In the genomic region with DNA sequence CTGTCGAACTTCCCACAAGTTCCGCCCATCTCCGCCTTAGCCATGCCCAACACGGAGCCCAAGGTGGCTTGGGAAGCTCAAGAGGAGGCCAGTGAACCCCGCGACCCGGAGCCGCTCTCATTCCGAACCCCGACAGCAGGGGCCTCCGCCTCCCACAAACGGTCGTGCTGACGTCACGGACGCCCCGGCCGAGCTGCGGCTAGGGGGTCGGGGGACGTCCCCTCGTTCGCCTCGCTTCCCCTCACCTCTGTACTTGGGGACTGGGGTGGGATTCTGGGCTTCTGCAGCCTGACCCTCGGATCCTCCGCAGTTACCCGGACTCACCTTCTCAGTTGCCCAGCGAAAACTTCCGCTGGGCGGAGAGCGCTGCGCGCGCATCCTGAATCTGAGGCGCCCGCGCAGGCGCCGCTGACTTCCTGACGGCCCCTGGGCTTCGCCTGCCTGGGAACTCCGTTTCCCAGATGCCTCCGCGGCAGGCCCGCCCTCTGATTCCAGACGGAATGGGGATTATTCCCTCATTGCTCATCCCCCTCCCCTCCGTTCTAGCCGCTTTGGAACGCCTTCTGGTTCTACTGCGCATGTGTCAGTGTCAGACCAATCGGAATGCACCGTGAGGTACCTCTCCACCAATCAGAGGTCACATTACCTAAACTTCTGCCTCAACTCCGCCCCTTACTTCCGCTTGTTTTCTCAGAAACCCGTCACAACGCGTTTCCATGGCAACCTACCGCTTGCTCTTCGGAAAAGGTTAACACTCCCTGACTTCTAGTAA, we compare ENCODE assay signal across 8 cellular contexts. TPM values are rescaled to one million over a fixed set of nuclear protein-coding genes. Genes with fewer than 3 reads are reported as not detected.
DNase-seq lines count a peak whose midpoint lies in the region; ATAC-seq, FAIRE-seq and TF ChIP-seq lines count a peak whose summit lies in the region.

TSS of gene VRK3 (minus strand) at position 351 of the 772 bp plus-strand sequence. CDS start 9,210 bp downstream, outside the sequence.

- no peaks in the 10 kb centered on the region for H4K20me1 ChIP-seq in HepG2 (ENCODE audit: insufficient read depth, low read length)

- H3K36me3 ChIP-seq in HepG2 (replicated peaks in 1 of 2; ENCODE audit: control insufficient read depth in 1 of 2, insufficient read depth in 2 of 2, low read length in 2 of 2) = peaks cover 2 to 4% of the 10 kb centered on the region in 2 experiments; a peak in 3 of 5 replicates

- peak; percentile 83 for ATAC-seq in CD4-positive, alpha-beta T cell (ENCODE audit: poor library complexity)
- ATAC-seq in GM19438 (IDR thresholded peaks at IDR 0.05; ENCODE audit: low read depth, unreplicated experiment) = peak; percentile 87
- peak; percentile 67 for ATAC-seq in HG03575 (IDR thresholded peaks at IDR 0.05; ENCODE audit: extremely low read depth, insufficient number of reproducible peaks, low FRiP score, unreplicated experiment)
- ATAC-seq in HepG2 = peak; percentile 85

- in situ Hi-C loops in HepG2 (cut with HindIII; ENCODE audit: extremely low pct_ligation_motif_present, low pct_unique_long_range_greater_than_20kb) = no loop called here

- peaks cover 48% of the 10 kb centered on the region for H3K79me2 ChIP-seq in HepG2 (ENCODE audit: insufficient read depth, low read length)

- H3K27me3 Mint-ChIP-seq in CD4-positive, alpha-beta T cell = no peaks in the 10 kb centered on the region
- H3K27me3 Mint-ChIP-seq in activated CD4-positive, alpha-beta memory T cell treated with anti-CD3 and anti-CD28 coated beads for 36 hours = peaks cover 3% of the 10 kb centered on the region

- peak within 1 kb of the TSS; percentile 83 for H3K9ac ChIP-seq in HepG2 (ENCODE audit: insufficient read depth, low read depth, low read length)

- CTCF ChIA-PET in CD4-positive, alpha-beta T cell (lab: Charles Lee) = interaction anchor here (1.0 to 1.1 kb wide), 2 partner anchors 111 to 308 kb away, joined by 3 to 4 read pairs; no protein-coding TSS in a partner anchor
- CTCF ChIA-PET in activated CD4-positive, alpha-beta memory T cell treated with anti-CD3 and anti-CD28 coated beads for 36 hours (lab: Charles Lee) = interaction anchor here (0.7 to 1.2 kb wide), 5 partner anchors 21 to 310 kb away, joined by 3 to 6 read pairs (median 3); partner anchors contain the start of genes ATF5 and NUP62
- CTCF ChIA-PET in HepG2 (lab: Yijun Ruan, JAX; ENCODE audit: low intra/inter-chr PET ratio, low total read pairs) = no interaction called here

- intact Hi-C loops in CD4-positive, alpha-beta T cell (cut with DNase I, micrococcal nuclease) = loop anchor here (1.0 to 10.0 kb wide), 5 partner anchors 26 to 1080 kb away; partner anchors contain the start of genes ATF5 (in 1 of the 2), CTU1 (in 1 of the 2), KCNC3 (in 1 of the 2) and NUP62 (in 1 of the 2)
- intact Hi-C loops in activated CD4-positive, alpha-beta memory T cell treated with anti-CD3 and anti-CD28 coated beads for 36 hours (cut with micrococcal nuclease) = loop anchor here (1.0 to 10.0 kb wide), 8 partner anchors 21 to 572 kb away; partner anchors contain the start of genes ALDH16A1, ATF5, JOSD2 and KCNC3
- intact Hi-C loops in HepG2 (cut with micrococcal nuclease; ENCODE audit: unreplicated experiment) = no loop called here

- peak within 1 kb of the TSS; percentile 94 for H3K27ac Mint-ChIP-seq in CD4-positive, alpha-beta T cell
- peak within 1 kb of the TSS; percentile 98 for H3K27ac Mint-ChIP-seq in activated CD4-positive, alpha-beta memory T cell treated with anti-CD3 and anti-CD28 coated beads for 36 hours

- BruUV-seq in HepG2 (replicated peaks; lab: Mats Ljungman, UMichigan) = no TSS peak

- FAIRE-seq in HepG2 (lab: Jason Lieb, UNC) = peak; percentile 95

- TF ChIP-seq POLR2A in HepG2 (IDR thresholded peaks at IDR 0.05; ENCODE audit: insufficient read depth in 1 of 2, low read depth in 2 of 2, low read length in 2 of 2) = peak; percentile 58 to 87; a peak in 3 of 4 replicates

- H3K27me3 ChIP-seq in CD4-positive, alpha-beta T cell (ENCODE audit: control insufficient read depth, insufficient read depth, low read length) = no peaks in the 10 kb centered on the region
- no peaks in the 10 kb centered on the region; a peak in 1 of 5 replicates for H3K27me3 ChIP-seq in HepG2 (ENCODE audit: control insufficient read depth in 1 of 2, insufficient read depth in 2 of 2, low read length in 2 of 2)

- no peaks in the 10 kb centered on the region for H3K9me3 Mint-ChIP-seq in CD4-positive, alpha-beta T cell
- peaks cover 7% of the 10 kb centered on the region for H3K9me3 Mint-ChIP-seq in activated CD4-positive, alpha-beta memory T cell treated with anti-CD3 and anti-CD28 coated beads for 36 hours

- no peaks in the 10 kb centered on the region for H3K9me3 ChIP-seq in CD4-positive, alpha-beta T cell (ENCODE audit: control insufficient read depth, low read length)
- no peaks in the 10 kb centered on the region for H3K9me3 ChIP-seq in HepG2 (ENCODE audit: low read length)

- peaks cover 59% of the 10 kb centered on the region for H3K4me1 Mint-ChIP-seq in CD4-positive, alpha-beta T cell (ENCODE audit: low read depth)
- peaks cover 49% of the 10 kb centered on the region for H3K4me1 Mint-ChIP-seq in activated CD4-positive, alpha-beta memory T cell treated with anti-CD3 and anti-CD28 coated beads for 36 hours (ENCODE audit: low read depth)

- peak; percentile 95 to 100 (median 98) for DNase-seq in CD4-positive, alpha-beta T cell
- DNase-seq in NCI-H82 treated with DMSO at 0.1 percent for 48 hours (lab: John Stamatoyannopoulos, UW; ENCODE audit: unreplicated experiment) = peak; percentile 100
- DNase-seq in activated CD4-positive, alpha-beta memory T cell treated with anti-CD3 and anti-CD28 coated beads for 36 hours = peak; percentile 99
- DNase-seq in dermis microvascular lymphatic vessel endothelial cell (ENCODE audit: low read depth in 2 of 2) = peak; percentile 100
- DNase-seq in HepG2 (ENCODE audit: low spot score) = peak; percentile 100
- DNase-seq in stimulated activated CD4-positive, alpha-beta T cell treated with anti-CD3 and anti-CD28 coated beads, Interleukin-4, amount 100 ng/mL, for 1 hour = peak; percentile 95

- 0 out of 2 replicates have a peak, but pooled peaks have one; percentile 25 for TF ChIP-seq RAD21 in HepG2 (CRISPR knock-in tag; IDR thresholded peaks at IDR 0.05)

- TF ChIP-seq CTCF in CD4-positive, alpha-beta T cell (IDR thresholded peaks at IDR 0.05) = no peak
- TF ChIP-seq CTCF in HepG2 (CRISPR knock-in tag; IDR thresholded peaks at IDR 0.05) = peak; percentile 17; the same call in 1 of the 2 replicates

- peaks cover 35% of the 10 kb centered on the region for H3K36me3 Mint-ChIP-seq in CD4-positive, alpha-beta T cell (ENCODE audit: low read depth)
- H3K36me3 Mint-ChIP-seq in activated CD4-positive, alpha-beta memory T cell treated with anti-CD3 and anti-CD28 coated beads for 36 hours = peaks cover 20% of the 10 kb centered on the region

- peak within 1 kb of the TSS; percentile 96 for H3K27ac ChIP-seq in CD4-positive, alpha-beta T cell (ENCODE audit: low read depth, low read length)
- H3K27ac ChIP-seq in HepG2 (ENCODE audit: extremely low read length, insufficient read depth, low read length) = peak within 1 kb of the TSS; percentile 71

- WGBS in HepG2 (ENCODE audit: low lambda C conversion rate) = under 1% methylated on average over 18 of the region's 59 CpGs

- peak within 1 kb of the TSS; percentile 87 for H3K4me3 Mint-ChIP-seq in CD4-positive, alpha-beta T cell
- peak within 1 kb of the TSS; percentile 89 for H3K4me3 Mint-ChIP-seq in activated CD4-positive, alpha-beta memory T cell treated with anti-CD3 and anti-CD28 coated beads for 36 hours

- POLR2A ChIA-PET in CD4-positive, alpha-beta T cell (lab: Charles Lee) = interaction anchor here (0.8 to 2.5 kb wide), 7 partner anchors 26 to 1032 kb away, joined by 3 to 13 read pairs (median 4); partner anchors contain the start of genes AKT1S1, ATF5, GYS1 and NUP62
- POLR2A ChIA-PET in activated CD4-positive, alpha-beta memory T cell treated with anti-CD3 and anti-CD28 coated beads for 36 hours (lab: Charles Lee) = interaction anchor here (1.9 kb wide), 1 partner anchor 96 kb away, joined by 9 read pairs; the partner anchor contains the start of genes ATF5 and NUP62
- POLR2A ChIA-PET in HepG2 (lab: Yijun Ruan, JAX) = interaction anchor here (1.0 to 1.6 kb wide), 4 partner anchors 15 to 156 kb away, joined by 3 to 8 read pairs (median 4); partner anchors contain the start of genes AKT1S1, ATF5, NUP62 and TBC1D17

- TF ChIP-seq EP300 in HepG2 (IDR thresholded peaks at IDR 0.05; ENCODE audit: low read depth in 2 of 2, low read length in 2 of 2) (no peak), HepG2 (CRISPR knock-in tag; IDR thresholded peaks at IDR 0.05; ENCODE audit: borderline replicate concordance) (no peak)

- peak within 1 kb of the TSS; percentile 60 for H2AFZ ChIP-seq in HepG2 (ENCODE audit: low read length)

- H3K4me2 ChIP-seq in HepG2 (ENCODE audit: low read depth, low read length) = peak within 1 kb of the TSS; percentile 97

- H3K4me3 ChIP-seq in HepG2 (replicated peaks in 1 of 3; ENCODE audit: insufficient read depth in 1 of 3, low read depth in 2 of 3, low read length in 3 of 3) = peak within 1 kb of the TSS; percentile 70 to 92 (median 88)

- peaks cover 61% of the 10 kb centered on the region for H3K4me1 ChIP-seq in HepG2 (ENCODE audit: insufficient read depth, low read length)

RNA-seq across cellular contexts. Expression of gene VRK3, which starts in this region (rescaled TPM):
- total RNA-seq in CD4-positive, alpha-beta T cell = 10 to 100 TPM; 65.1 to 65.4 TPM
- total RNA-seq in activated CD4-positive, alpha-beta memory T cell treated with anti-CD3 and anti-CD28 coated beads for 36 hours = 10 to 100 TPM; 54.4 to 55.8 TPM
- total RNA-seq in dermis microvascular lymphatic vessel endothelial cell (15.0 and 19.1 TPM in 2 replicates), HepG2 (2016; rRNA removed; fragmentation: Illumina TruSeq; extraction: Trizol) (25.6 and 28.3 TPM in 2 replicates)
- 10.4 and 11.6 TPM in 2 replicates for total RNA-seq in HepG2 (2016; cell fraction: cytosol; rRNA removed; fragmentation: Illumina TruSeq; extraction: Trizol; ENCODE audit: low read depth)
- 22.9 and 27.1 TPM in 2 replicates for total RNA-seq in HepG2 (2016; cell fraction: insoluble cytoplasmic fraction; rRNA removed; fragmentation: Illumina TruSeq; extraction: Trizol)
- total RNA-seq in HepG2 (2016; cell fraction: membrane; rRNA removed; fragmentation: Illumina TruSeq; extraction: Trizol) = 18.0 and 21.0 TPM in 2 replicates
- total RNA-seq in HepG2 (2016; cell fraction: nucleus; rRNA removed; fragmentation: Illumina TruSeq; extraction: Trizol) = 20.3 and 23.2 TPM in 2 replicates
- polyA plus RNA-seq in HepG2 (2011; rRNA removed) = 16.8 and 23.8 TPM in 2 replicates
- polyA plus RNA-seq in HepG2 (2011; cell fraction: cytosol; rRNA removed) = 12.1 and 17.8 TPM in 2 replicates
- polyA plus RNA-seq in HepG2 (2011; cell fraction: nucleus; rRNA removed) = 31.8 and 34.6 TPM in 2 replicates
- polyA plus RNA-seq in HepG2 (2012) = 21.1 and 21.2 TPM in 2 replicates
- polyA plus RNA-seq in HepG2 (2016; cell fraction: cytosol; fragmentation: Illumina TruSeq; extraction: Trizol; ENCODE audit: low read depth) = 11.8 and 13.6 TPM in 2 replicates
- 33.2 and 33.9 TPM in 2 replicates for polyA plus RNA-seq in HepG2 (2016; cell fraction: insoluble cytoplasmic fraction; fragmentation: Illumina TruSeq; extraction: Trizol; ENCODE audit: low read depth)
- 15.6 and 18.4 TPM in 2 replicates for polyA plus RNA-seq in HepG2 (2016; cell fraction: membrane; fragmentation: Illumina TruSeq; extraction: Trizol; ENCODE audit: low read depth)
- 26.8 and 29.2 TPM in 2 replicates for polyA plus RNA-seq in HepG2 (2016; cell fraction: nucleus; fragmentation: Illumina TruSeq; extraction: Trizol; ENCODE audit: insufficient read depth, low read depth)
- 15.7 and 37.7 TPM in 2 replicates for polyA minus RNA-seq in HepG2 (2011; rRNA and poly(A)+ RNA removed; ENCODE audit: low replicate concordance)
- polyA minus RNA-seq in HepG2 (2011; cell fraction: cytosol; rRNA and poly(A)+ RNA removed) = 4.7 and 10.4 TPM in 2 replicates
- 25.6 and 30.6 TPM in 2 replicates for polyA minus RNA-seq in HepG2 (2011; cell fraction: nucleus; rRNA and poly(A)+ RNA removed)

Comparison
In these comparisons a context has a peak if more than half of its experiments do, and no peak if none do; other contexts are left out.
1. Peak in every context shown above with its lines: DNase-seq, ATAC-seq, H3K4me3 ChIP-seq and H3K27ac ChIP-seq.